8 cellular contexts compared by ENCODE assay signal in the genomic region with DNA sequence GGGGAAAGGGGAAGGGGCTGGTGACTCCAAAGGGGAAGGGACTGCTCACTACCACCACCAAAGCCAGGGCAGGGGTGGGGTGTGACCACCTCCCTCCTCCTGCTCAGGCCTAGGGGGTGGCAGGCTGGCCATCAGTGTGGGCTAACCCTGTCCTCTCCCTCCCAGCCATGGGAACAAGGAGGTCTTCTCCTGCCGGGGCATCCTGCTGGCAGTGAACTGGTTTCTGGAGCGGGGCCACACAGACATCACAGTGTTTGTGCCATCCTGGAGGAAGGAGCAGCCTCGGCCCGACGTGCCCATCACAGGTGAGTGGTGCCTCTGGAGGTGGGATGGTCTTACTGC. TPM values are rescaled to one million over a fixed set of nuclear protein-coding genes. Genes with fewer than 3 reads are reported as not detected.
DNase-seq lines count a peak whose midpoint lies in the region; ATAC-seq and TF ChIP-seq lines count a peak whose summit lies in the region.

No MANE protein-coding gene starts in this region.

- TF ChIP-seq CTCF in Calu3 (IDR thresholded peaks at IDR 0.05; ENCODE audit: unreplicated experiment) (no peak), RWPE1 (conservative IDR thresholded peaks at IDR 0.05; ENCODE audit: low read depth) (no peak), esophagus muscularis mucosa (IDR thresholded peaks at IDR 0.05) (no peak), sigmoid colon (IDR thresholded peaks at IDR 0.05) (no peak), endothelial cell (IDR thresholded peaks at IDR 0.05; ENCODE audit: unreplicated experiment) (no peak)

- peak overlapping the region; percentile 90 for H3K4me3 Mint-ChIP-seq in Calu3 (ENCODE audit: low read depth, unreplicated experiment)
- H3K4me3 Mint-ChIP-seq in endothelial cell (ENCODE audit: unreplicated experiment), result no peak overlapping the region

- H3K27me3 Mint-ChIP-seq in Calu3 (ENCODE audit: unreplicated experiment), result no peaks in the 10 kb centered on the region
- peaks cover 5% of the 10 kb centered on the region for H3K27me3 Mint-ChIP-seq in endothelial cell (ENCODE audit: unreplicated experiment)

- H3K9me3 Mint-ChIP-seq in Calu3 (ENCODE audit: low read depth, unreplicated experiment) (no peaks in the 10 kb centered on the region), endothelial cell (ENCODE audit: unreplicated experiment) (no peaks in the 10 kb centered on the region)

- H3K4me1 ChIP-seq in esophagus muscularis mucosa, result peaks cover 52 to 81% (median 72%) of the 10 kb centered on the region in 4 donors
- peaks cover 0 to 60% (median 58%) of the 10 kb centered on the region in 4 donors for H3K4me1 ChIP-seq in sigmoid colon

- 95% methylated on average over 5 of the region's 5 CpGs for WGBS in esophagus muscularis mucosa
- WGBS in sigmoid colon, 2 donors, result 39 to 67% methylated on average over 5 of the region's 5 CpGs

- DNase-seq in Calu3 (no peak), RWPE1 (ENCODE audit: low spot score) (no peak), esophagus muscularis mucosa (ENCODE audit: extremely low spot score) (no peak), sigmoid colon (no peak), SW 1271 (lab: John Stamatoyannopoulos, UW) (no peak), endothelial cell (ENCODE audit: low spot score) (no peak)

- H3K4me3 ChIP-seq in esophagus muscularis mucosa (peak overlapping the region; percentile 36 to 91 (median 50)), sigmoid colon (peak overlapping the region in 3 of 4 donors; percentile 35 to 46 (median 39))

- ATAC-seq in GM21723 (IDR thresholded peaks at IDR 0.05; ENCODE audit: unreplicated experiment) (no peak), GM21360 (IDR thresholded peaks at IDR 0.05; ENCODE audit: unreplicated experiment) (no peak)

- H3K27ac ChIP-seq in RWPE1 (peak overlapping the region; percentile 100), esophagus muscularis mucosa (replicated peaks in 1 of 4) (peak overlapping the region; percentile 97 to 99 (median 98)), sigmoid colon (peak overlapping the region; percentile 94 to 99 (median 96))

- POLR2A ChIA-PET in RWPE1 (lab: Yijun Ruan, JAX; ENCODE audit: low non-redundant PET), result no interaction called here

- H3K36me3 ChIP-seq in esophagus muscularis mucosa (peaks cover 39 to 74% (median 64%) of the 10 kb centered on the region in 4 donors), sigmoid colon (peaks cover 17 to 51% (median 44%) of the 10 kb centered on the region in 4 donors)

- TF ChIP-seq POLR2A in esophagus muscularis mucosa (IDR thresholded peaks at IDR 0.05; ENCODE audit: low read depth) (no peak), sigmoid colon (IDR thresholded peaks at IDR 0.05) (no peak)

- BruUV-seq in Calu3 (replicated peaks; lab: Mats Ljungman, UMichigan), result no TSS peak

- H3K4me1 Mint-ChIP-seq in Calu3 (ENCODE audit: low read depth, unreplicated experiment) (peaks cover 36% of the 10 kb centered on the region), endothelial cell (ENCODE audit: unreplicated experiment) (peaks cover 21% of the 10 kb centered on the region)

- no peaks in the 10 kb centered on the region for H3K27me3 ChIP-seq in esophagus muscularis mucosa
- no peaks in the 10 kb centered on the region for H3K27me3 ChIP-seq in sigmoid colon

- CTCF ChIA-PET in Calu3 (lab: Charles Lee), result interaction anchor here (1.2 kb wide), 1 partner anchor 904 kb away, joined by 3 read pairs; no protein-coding TSS in a partner anchor
- CTCF ChIA-PET in RWPE1 (lab: Yijun Ruan, JAX), result interaction anchor here (1.1 kb wide), 1 partner anchor 29 kb away, joined by 3 read pairs; no protein-coding TSS in a partner anchor

- H3K9me3 ChIP-seq in esophagus muscularis mucosa (no peaks in the 10 kb centered on the region), sigmoid colon (no peaks in the 10 kb centered on the region)

- H3K27ac Mint-ChIP-seq in Calu3 (ENCODE audit: unreplicated experiment) (peak overlapping the region; percentile 100), endothelial cell (ENCODE audit: unreplicated experiment) (no peak overlapping the region)

- intact Hi-C loops in Calu3 (cut with micrococcal nuclease; ENCODE audit: unreplicated experiment) (no loop called here), esophagus muscularis mucosa (cut with DNase I) (no loop called here), sigmoid colon (cut with DNase I) (no loop called here)

- H3K36me3 Mint-ChIP-seq in Calu3 (ENCODE audit: insufficient read depth, unreplicated experiment) (peaks cover 98% of the 10 kb centered on the region), endothelial cell (ENCODE audit: low read depth, unreplicated experiment) (peaks cover 18% of the 10 kb centered on the region)

- no peak for TF ChIP-seq EP300 in esophagus muscularis mucosa (IDR thresholded peaks at IDR 0.05)
- TF ChIP-seq EP300 in sigmoid colon (IDR thresholded peaks at IDR 0.05), result no peak

RNA-seq across cellular contexts. Expression of a gene that starts 5.7 kb away (rescaled TPM):
- total RNA-seq in Calu3 (2022) (64.4 and 94.1 TPM in 2 replicates), esophagus muscularis mucosa (10 to 100 TPM in 3 of 4 donors, 1 to 10 TPM in 1; 9.6 to 23.5 (median 11.7) TPM), sigmoid colon (10 to 100 TPM in 1 of 4 donors, 1 to 10 TPM in 3; 7.4 to 25.8 (median 8.5) TPM), endothelial cell (ENCODE audit: unreplicated experiment) (5.4 TPM)
- 10 to 100 TPM; 14.4 to 72.4 (median 15.3) TPM for polyA plus RNA-seq in sigmoid colon

RNA-seq across cellular contexts. Expression of a gene that starts 34.5 kb away (rescaled TPM):
- total RNA-seq in Calu3 (2022) (60.1 and 70.8 TPM in 2 replicates), esophagus muscularis mucosa (100 to 1,000 TPM in 1 of 4 donors, 10 to 100 TPM in 3; 55.2 to 100 (median 78.3) TPM), sigmoid colon (10 to 100 TPM; 64.0 to 84.5 (median 79.9) TPM), endothelial cell (ENCODE audit: unreplicated experiment) (50.6 TPM)
- 10 to 100 TPM; 43.0 to 51.6 (median 50.5) TPM for polyA plus RNA-seq in sigmoid colon
